1 cellular context compared by ENCODE assay signal in genomic region chr12:122079038-122079531, GRCh38.
A peak's percentile ranks its signal among the peaks of the same experiment; 100 is the strongest.
TF ChIP-seq lines count a peak whose summit lies in the region.

No MANE protein-coding gene starts in this region.

TF ChIP-seq in WTC11, 78 proteins besides CTCF, POLR2A, EP300 and RAD21 (continued from another document):
- no peak for TF ChIP-seq MLX (CRISPR knock-in tag; IDR thresholded peaks at IDR 0.05)
- no peak for TF ChIP-seq ZNF416 (CRISPR knock-in tag; IDR thresholded peaks at IDR 0.05)
- TF ChIP-seq ZSCAN18 (CRISPR knock-in tag; IDR thresholded peaks at IDR 0.05), result no peak
- TF ChIP-seq TEAD1 (CRISPR knock-in tag; IDR thresholded peaks at IDR 0.05), result peak; percentile 79; the same call in 1 of the 2 replicates
- TF ChIP-seq ZBTB21 (CRISPR knock-in tag; IDR thresholded peaks at IDR 0.05; ENCODE audit: borderline replicate concordance), result no peak
- TF ChIP-seq NR3C1 (CRISPR knock-in tag; conservative IDR thresholded peaks at IDR 0.05; ENCODE audit: low read depth), result no peak
- TF ChIP-seq CBFB (CRISPR knock-in tag; IDR thresholded peaks at IDR 0.05; ENCODE audit: low read depth), result no peak
- TF ChIP-seq PREB (CRISPR knock-in tag; IDR thresholded peaks at IDR 0.05; ENCODE audit: borderline replicate concordance), result no peak
- TF ChIP-seq ATF2 (CRISPR knock-in tag; IDR thresholded peaks at IDR 0.05; ENCODE audit: borderline replicate concordance, low read depth), result 0 out of 2 replicates have a peak, but pooled peaks have one; percentile 52
- TF ChIP-seq SMAD3 (CRISPR knock-in tag; IDR thresholded peaks at IDR 0.05; ENCODE audit: borderline replicate concordance), result 0 out of 2 replicates have a peak, but pooled peaks have one; percentile 29
- TF ChIP-seq FOXP1 (CRISPR knock-in tag; IDR thresholded peaks at IDR 0.05; ENCODE audit: borderline replicate concordance), result peak; percentile 95; the same call in 1 of the 2 replicates
- no peak for TF ChIP-seq GRHL2 (CRISPR knock-in tag; IDR thresholded peaks at IDR 0.05; ENCODE audit: insufficient replicate concordance, severe bottlenecking)
- no peak for TF ChIP-seq ZNF281 (CRISPR knock-in tag; IDR thresholded peaks at IDR 0.05)
- peak; percentile 57; the same call in 1 of the 2 replicates for TF ChIP-seq ZNF317 (CRISPR knock-in tag; IDR thresholded peaks at IDR 0.05; ENCODE audit: borderline replicate concordance, low read depth)
- no peak; the same call in 1 of the 2 replicates for TF ChIP-seq SP1 (CRISPR knock-in tag; conservative IDR thresholded peaks at IDR 0.05)
- 0 out of 2 replicates have a peak, but pooled peaks have one; percentile 36 for TF ChIP-seq ESRRA (CRISPR knock-in tag; IDR thresholded peaks at IDR 0.05; ENCODE audit: borderline replicate concordance)
- TF ChIP-seq ZBTB43 (CRISPR knock-in tag; IDR thresholded peaks at IDR 0.05), result peak; percentile 81; the same call in 1 of the 2 replicates
